In genomic region chr17:1294157-1294717, GRCh38 we compare ENCODE assay signal across 10 cellular contexts. TPM values are rescaled to one million over a fixed set of nuclear protein-coding genes. Genes with fewer than 3 reads are reported as not detected.
DNase-seq lines count a peak whose midpoint lies in the region; ATAC-seq and TF ChIP-seq lines count a peak whose summit lies in the region.
"Had no signal": no experiment of that assay in that cellular context is flagged by ENCODE, and none has a peak within 500 bp of the region (broad histone marks: within the 10 kb centered on the region; RNA-seq: fewer than 3 reads in every experiment).

No MANE protein-coding gene starts in this region.

- TF ChIP-seq CTCF in foreskin fibroblast (IDR thresholded peaks at IDR 0.05; ENCODE audit: low read depth, low read length): no peak

- H3K27me3 ChIP-seq in H7 (ENCODE audit: control insufficient read depth, insufficient read depth, low read length): peaks cover 4% of the 10 kb centered on the region
- H3K27me3 ChIP-seq: SJCRH30 had no signal

- no peaks in the 10 kb centered on the region for H3K27me3 Mint-ChIP-seq in activated T-helper 17 cell treated with anti-CD3 and anti-CD28 coated beads, Interleukin-2, amount 50 U/mL, for 72 hours

- H3K27ac Mint-ChIP-seq in activated T-helper 17 cell treated with anti-CD3 and anti-CD28 coated beads, Interleukin-2, amount 50 U/mL, for 72 hours: peak overlapping the region; percentile 94

- peaks cover 11% of the 10 kb centered on the region for H3K36me3 Mint-ChIP-seq in activated T-helper 17 cell treated with anti-CD3 and anti-CD28 coated beads, Interleukin-2, amount 50 U/mL, for 72 hours (ENCODE audit: low read depth)

- intact Hi-C loops in left cardiac atrium (cut with DNase I) (no loop called here), cardiac septum (cut with DNase I) (no loop called here)

- ATAC-seq in left cardiac atrium (peak; percentile 30 to 65), GM18520 (IDR thresholded peaks at IDR 0.05; ENCODE audit: unreplicated experiment) (no peak)
- peak; percentile 88 for ATAC-seq in activated T-helper 17 cell treated with anti-CD3 and anti-CD28 coated beads, Interleukin-2, amount 50 U/mL, for 72 hours (replicated peaks)

- no peaks in the 10 kb centered on the region for H3K36me3 ChIP-seq in H7 (replicated peaks; ENCODE audit: control insufficient read depth, insufficient read depth, low read length)
- H3K36me3 ChIP-seq: SJCRH30 had no signal

- H3K4me3 ChIP-seq in H7 (ENCODE audit: insufficient read depth, low read depth, low read length): no peak overlapping the region
- no peak overlapping the region for H3K4me3 ChIP-seq in foreskin fibroblast (ENCODE audit: low read depth in 1 of 2, low read length in 2 of 2)
- H3K4me3 ChIP-seq: SJCRH30 had no signal

- peaks cover 4% of the 10 kb centered on the region for H3K9me3 Mint-ChIP-seq in activated T-helper 17 cell treated with anti-CD3 and anti-CD28 coated beads, Interleukin-2, amount 50 U/mL, for 72 hours

- peak overlapping the region; percentile 50 for H3K4me3 Mint-ChIP-seq in activated T-helper 17 cell treated with anti-CD3 and anti-CD28 coated beads, Interleukin-2, amount 50 U/mL, for 72 hours

- H3K4me1 Mint-ChIP-seq in activated T-helper 17 cell treated with anti-CD3 and anti-CD28 coated beads, Interleukin-2, amount 50 U/mL, for 72 hours: peaks cover 24% of the 10 kb centered on the region

- DNase-seq in left cardiac atrium (no peak), cardiac septum (ENCODE audit: low spot score) (no peak), H7 (no peak), DMS153 (lab: John Stamatoyannopoulos, UW) (no peak), foreskin fibroblast (no peak)
- DNase-seq in stimulated activated CD4-positive, alpha-beta T cell treated with anti-CD3 and anti-CD28 coated beads, Interleukin-12 subunit alpha, Interleukin-12 subunit beta, amount 100 ng/mL, for 48 hours (ENCODE audit: low read depth in 2 of 3, low spot score in 1 of 3): peak; percentile 25 to 47 (median 41)
- DNase-seq: MM.1S, SJCRH30 had no signal

RNA-seq across cellular contexts. Expression of gene TRARG1, which starts 14.8 kb away (rescaled TPM):
- total RNA-seq in left cardiac atrium (10 to 100 TPM; 22.3 to 22.7 TPM), cardiac septum (0.65 TPM)
- under 1 TPM; 0.06 to 0.08 TPM for total RNA-seq in activated T-helper 17 cell treated with anti-CD3 and anti-CD28 coated beads, Interleukin-2, amount 50 U/mL, for 72 hours
- total RNA-seq in H7 (2014; rRNA removed; shearing (Covaris generic)): not detected in 2 replicates
- total RNA-seq: SJCRH30 had no signal

RNA-seq across cellular contexts. Expression of gene BHLHA9, which starts 24.0 kb away (rescaled TPM):
- total RNA-seq in left cardiac atrium (not detected), cardiac septum (not detected)
- total RNA-seq in activated T-helper 17 cell treated with anti-CD3 and anti-CD28 coated beads, Interleukin-2, amount 50 U/mL, for 72 hours: not detected
- not detected in 2 replicates for total RNA-seq in H7 (2014; rRNA removed; shearing (Covaris generic))
- total RNA-seq: SJCRH30 had no signal

Comparison
In these comparisons a context has a peak if more than half of its experiments do, and no peak if none do; other contexts are left out.
1. RNA of gene TRARG1, which starts 14.8 kb away (total RNA-seq): 22.3 to 22.7 TPM in left cardiac atrium; 0.65 TPM in cardiac septum (single experiment), 0.06 to 0.08 TPM in activated T-helper 17 cell treated with anti-CD3 and anti-CD28 coated beads, Interleukin-2, amount 50 U/mL, for 72 hours and not detected in H7; every median in the first group is over 10 times any median in the second.
2. DNase-seq: peak in stimulated activated CD4-positive, alpha-beta T cell treated with anti-CD3 and anti-CD28 coated beads, Interleukin-12 subunit alpha, Interleukin-12 subunit beta, amount 100 ng/mL, for 48 hours (3 of 3); none in left cardiac atrium (single experiment), cardiac septum (single experiment), H7 (single experiment), DMS153 (single experiment) and foreskin fibroblast (0 of 2).